ENCODE assay signal across 2 cellular contexts in the genomic region with DNA sequence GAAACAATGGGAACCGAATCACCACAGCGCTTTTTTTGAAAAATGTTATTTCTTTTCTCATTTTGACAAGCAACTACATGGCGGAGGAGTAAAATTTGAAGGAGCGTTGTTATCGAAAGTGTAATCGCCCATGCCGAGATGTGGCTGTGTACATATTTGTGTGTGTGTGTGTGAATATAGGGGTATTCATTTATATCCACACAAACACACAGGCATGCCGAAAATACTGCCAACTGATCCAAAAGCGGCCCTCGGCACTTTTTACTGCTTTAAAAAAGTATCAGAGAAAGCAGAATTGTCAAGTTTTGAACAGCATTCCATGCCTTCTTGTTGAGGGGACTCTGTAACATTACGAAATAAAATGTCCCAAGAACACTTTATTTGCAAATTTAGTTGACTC.
TF ChIP-seq lines count a peak whose summit lies in the region.

No MANE protein-coding gene starts in this region.

TF ChIP-seq in liver, 16 proteins besides CTCF, POLR2A, EP300 and RAD21 (continued from another document):
- TF ChIP-seq, protein P1, sequence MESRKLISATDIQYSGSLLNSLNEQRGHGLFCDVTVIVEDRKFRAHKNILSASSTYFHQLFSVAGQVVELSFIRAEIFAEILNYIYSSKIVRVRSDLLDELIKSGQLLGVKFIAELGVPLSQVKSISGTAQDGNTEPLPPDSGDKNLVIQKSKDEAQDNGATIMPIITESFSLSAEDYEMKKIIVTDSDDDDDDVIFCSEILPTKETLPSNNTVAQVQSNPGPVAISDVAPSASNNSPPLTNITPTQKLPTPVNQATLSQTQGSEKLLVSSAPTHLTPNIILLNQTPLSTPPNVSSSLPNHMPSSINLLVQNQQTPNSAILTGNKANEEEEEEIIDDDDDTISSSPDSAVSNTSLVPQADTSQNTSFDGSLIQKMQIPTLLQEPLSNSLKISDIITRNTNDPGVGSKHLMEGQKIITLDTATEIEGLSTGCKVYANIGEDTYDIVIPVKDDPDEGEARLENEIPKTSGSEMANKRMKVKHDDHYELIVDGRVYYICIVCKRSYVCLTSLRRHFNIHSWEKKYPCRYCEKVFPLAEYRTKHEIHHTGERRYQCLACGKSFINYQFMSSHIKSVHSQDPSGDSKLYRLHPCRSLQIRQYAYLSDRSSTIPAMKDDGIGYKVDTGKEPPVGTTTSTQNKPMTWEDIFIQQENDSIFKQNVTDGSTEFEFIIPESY (IDR thresholded peaks at IDR 0.05), result no peak
- TF ChIP-seq FOXA1 (IDR thresholded peaks at IDR 0.05) (no peak), HNF4G (IDR thresholded peaks at IDR 0.05) (no peak), FOXA2 (IDR thresholded peaks at IDR 0.05) (no peak)
- TF ChIP-seq, protein P2, sequence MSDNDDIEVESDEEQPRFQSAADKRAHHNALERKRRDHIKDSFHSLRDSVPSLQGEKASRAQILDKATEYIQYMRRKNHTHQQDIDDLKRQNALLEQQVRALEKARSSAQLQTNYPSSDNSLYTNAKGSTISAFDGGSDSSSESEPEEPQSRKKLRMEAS (IDR thresholded peaks at IDR 0.05), result no peak

TF ChIP-seq in HepG2, 621 proteins besides CTCF, POLR2A, EP300 and RAD21 (continued from another document):
- TF ChIP-seq, protein P3, sequence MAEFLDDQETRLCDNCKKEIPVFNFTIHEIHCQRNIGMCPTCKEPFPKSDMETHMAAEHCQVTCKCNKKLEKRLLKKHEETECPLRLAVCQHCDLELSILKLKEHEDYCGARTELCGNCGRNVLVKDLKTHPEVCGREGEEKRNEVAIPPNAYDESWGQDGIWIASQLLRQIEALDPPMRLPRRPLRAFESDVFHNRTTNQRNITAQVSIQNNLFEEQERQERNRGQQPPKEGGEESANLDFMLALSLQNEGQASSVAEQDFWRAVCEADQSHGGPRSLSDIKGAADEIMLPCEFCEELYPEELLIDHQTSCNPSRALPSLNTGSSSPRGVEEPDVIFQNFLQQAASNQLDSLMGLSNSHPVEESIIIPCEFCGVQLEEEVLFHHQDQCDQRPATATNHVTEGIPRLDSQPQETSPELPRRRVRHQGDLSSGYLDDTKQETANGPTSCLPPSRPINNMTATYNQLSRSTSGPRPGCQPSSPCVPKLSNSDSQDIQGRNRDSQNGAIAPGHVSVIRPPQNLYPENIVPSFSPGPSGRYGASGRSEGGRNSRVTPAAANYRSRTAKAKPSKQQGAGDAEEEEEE (CRISPR knock-in tag; IDR thresholded peaks at IDR 0.05; ENCODE audit: borderline replicate concordance), result no peak
- TF ChIP-seq ZNF781 (CRISPR knock-in tag; IDR thresholded peaks at IDR 0.05; ENCODE audit: borderline replicate concordance, not compliant biosample characterization), result no peak
- no peak for TF ChIP-seq ZBTB20 (CRISPR knock-in tag; IDR thresholded peaks at IDR 0.05; ENCODE audit: borderline replicate concordance, low read depth)
- TF ChIP-seq, protein P4, sequence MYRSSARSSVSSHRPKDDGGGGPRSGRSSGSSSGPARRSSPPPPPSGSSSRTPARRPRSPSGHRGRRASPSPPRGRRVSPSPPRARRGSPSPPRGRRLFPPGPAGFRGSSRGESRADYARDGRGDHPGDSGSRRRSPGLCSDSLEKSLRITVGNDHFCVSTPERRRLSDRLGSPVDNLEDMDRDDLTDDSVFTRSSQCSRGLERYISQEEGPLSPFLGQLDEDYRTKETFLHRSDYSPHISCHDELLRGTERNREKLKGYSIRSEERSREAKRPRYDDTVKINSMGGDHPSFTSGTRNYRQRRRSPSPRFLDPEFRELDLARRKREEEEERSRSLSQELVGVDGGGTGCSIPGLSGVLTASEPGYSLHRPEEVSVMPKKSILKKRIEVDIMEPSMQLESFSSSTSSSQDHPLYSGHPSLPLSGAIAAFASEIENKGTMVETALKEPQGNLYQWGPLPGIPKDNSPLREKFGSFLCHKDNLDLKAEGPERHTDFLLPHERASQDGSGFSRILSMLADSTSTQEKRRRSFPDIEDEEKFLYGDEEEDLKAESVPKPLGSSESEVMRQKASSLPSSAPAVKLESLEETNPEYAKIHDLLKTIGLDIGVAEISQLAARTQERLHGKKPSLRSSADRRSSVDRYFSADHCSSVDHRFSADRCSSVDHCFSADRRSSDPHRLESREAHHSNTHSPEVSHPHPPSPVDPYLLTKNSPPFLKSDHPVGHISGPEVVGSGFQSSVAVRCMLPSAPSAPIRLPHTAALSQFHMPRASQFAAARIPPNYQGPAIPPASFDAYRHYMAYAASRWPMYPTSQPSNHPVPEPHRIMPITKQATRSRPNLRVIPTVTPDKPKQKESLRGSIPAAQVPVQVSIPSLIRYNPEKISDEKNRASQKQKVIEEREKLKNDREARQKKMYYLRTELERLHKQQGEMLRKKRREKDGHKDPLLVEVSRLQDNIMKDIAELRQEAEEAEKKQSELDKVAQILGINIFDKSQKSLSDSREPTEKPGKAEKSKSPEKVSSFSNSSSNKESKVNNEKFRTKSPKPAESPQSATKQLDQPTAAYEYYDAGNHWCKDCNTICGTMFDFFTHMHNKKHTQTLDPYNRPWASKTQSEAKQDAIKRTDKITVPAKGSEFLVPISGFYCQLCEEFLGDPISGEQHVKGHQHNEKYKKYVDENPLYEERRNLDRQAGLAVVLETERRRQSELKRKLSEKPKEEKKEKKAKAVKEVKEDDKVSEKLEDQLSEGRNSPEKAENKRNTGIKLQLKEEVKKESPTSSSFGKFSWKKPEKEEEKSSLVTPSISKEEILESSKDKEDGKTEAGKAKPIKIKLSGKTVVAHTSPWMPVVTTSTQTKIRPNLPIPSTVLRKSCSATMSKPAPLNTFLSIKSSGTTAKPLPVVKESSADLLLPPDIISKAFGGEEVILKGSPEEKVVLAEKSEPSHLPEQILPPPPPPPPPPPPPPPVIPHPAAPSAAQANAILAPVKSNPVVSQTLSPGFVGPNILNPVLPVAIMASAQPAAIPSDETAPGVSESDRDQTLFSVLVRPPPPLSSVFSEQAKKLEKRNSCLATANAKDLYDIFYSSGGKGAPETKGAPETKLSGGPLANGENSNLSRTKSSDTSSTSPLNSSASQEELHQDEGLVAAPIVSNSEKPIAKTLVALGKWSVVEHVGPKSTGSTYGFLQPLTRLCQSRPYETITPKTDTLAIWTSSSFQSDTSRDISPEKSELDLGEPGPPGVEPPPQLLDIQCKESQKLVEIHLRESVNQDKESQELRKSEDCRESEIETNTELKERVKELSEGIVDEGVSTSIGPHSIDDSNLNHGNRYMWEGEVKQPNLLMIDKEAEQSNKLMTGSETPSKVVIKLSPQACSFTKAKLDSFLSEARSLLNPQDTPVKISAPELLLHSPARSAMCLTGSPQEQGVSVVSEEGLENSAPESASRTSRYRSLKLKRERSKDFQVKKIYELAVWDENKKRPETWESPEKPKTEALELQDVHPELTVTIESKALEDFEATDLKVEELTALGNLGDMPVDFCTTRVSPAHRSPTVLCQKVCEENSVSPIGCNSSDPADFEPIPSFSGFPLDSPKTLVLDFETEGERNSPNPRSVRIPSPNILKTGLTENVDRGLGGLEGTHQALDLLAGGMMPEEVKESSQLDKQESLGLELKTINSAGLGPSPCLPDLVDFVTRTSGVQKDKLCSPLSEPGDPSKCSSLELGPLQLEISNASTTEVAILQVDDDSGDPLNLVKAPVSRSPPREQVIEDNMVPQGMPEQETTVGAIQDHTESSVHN (CRISPR knock-in tag; IDR thresholded peaks at IDR 0.05), result no peak
- no peak for TF ChIP-seq EED (CRISPR knock-in tag; IDR thresholded peaks at IDR 0.05)
- TF ChIP-seq, protein P5, sequence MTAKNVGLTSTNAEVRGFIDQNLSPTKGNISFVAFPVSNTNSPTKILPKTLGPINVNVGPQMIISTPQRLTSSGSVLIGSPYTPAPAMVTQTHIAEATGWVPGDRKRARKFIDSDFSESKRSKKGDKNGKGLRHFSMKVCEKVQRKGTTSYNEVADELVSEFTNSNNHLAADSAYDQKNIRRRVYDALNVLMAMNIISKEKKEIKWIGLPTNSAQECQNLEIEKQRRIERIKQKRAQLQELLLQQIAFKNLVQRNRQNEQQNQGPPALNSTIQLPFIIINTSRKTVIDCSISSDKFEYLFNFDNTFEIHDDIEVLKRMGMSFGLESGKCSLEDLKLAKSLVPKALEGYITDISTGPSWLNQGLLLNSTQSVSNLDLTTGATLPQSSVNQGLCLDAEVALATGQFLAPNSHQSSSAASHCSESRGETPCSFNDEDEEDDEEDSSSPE (CRISPR knock-in tag; IDR thresholded peaks at IDR 0.05), result no peak
- TF ChIP-seq RXRB (CRISPR knock-in tag; IDR thresholded peaks at IDR 0.05; ENCODE audit: borderline replicate concordance), result no peak
- TF ChIP-seq, protein P6, sequence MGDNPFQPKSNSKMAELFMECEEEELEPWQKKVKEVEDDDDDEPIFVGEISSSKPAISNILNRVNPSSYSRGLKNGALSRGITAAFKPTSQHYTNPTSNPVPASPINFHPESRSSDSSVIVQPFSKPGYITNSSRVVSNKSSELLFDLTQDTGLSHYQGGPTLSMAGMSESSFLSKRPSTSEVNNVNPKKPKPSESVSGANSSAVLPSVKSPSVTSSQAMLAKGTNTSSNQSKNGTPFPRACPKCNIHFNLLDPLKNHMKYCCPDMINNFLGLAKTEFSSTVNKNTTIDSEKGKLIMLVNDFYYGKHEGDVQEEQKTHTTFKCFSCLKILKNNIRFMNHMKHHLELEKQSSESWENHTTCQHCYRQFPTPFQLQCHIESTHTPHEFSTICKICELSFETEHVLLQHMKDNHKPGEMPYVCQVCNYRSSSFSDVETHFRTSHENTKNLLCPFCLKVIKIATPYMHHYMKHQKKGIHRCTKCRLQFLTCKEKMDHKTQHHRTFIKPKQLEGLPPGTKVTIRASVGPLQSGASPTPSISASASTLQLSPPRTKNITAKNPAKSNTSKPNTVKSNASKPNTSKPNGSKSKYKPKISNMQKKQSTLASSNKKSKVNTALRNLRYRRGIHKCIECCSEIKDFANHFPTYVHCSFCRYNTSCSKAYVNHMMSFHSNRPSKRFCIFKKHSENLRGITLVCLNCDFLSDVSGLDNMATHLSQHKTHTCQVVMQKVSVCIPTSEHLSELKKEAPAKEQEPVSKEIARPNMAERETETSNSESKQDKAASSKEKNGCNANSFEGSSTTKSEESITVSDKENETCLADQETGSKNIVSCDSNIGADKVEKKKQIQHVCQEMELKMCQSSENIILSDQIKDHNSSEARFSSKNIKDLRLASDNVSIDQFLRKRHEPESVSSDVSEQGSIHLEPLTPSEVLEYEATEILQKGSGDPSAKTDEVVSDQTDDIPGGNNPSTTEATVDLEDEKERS (CRISPR knock-in tag; IDR thresholded peaks at IDR 0.05), result no peak
- TF ChIP-seq ZBTB42 (CRISPR knock-in tag; IDR thresholded peaks at IDR 0.05), result no peak
- no peak for TF ChIP-seq HDAC1 (CRISPR knock-in tag; IDR thresholded peaks at IDR 0.05)
- TF ChIP-seq FOSL2 (CRISPR knock-in tag; IDR thresholded peaks at IDR 0.05), result no peak
- TF ChIP-seq CAMTA2 (CRISPR knock-in tag; IDR thresholded peaks at IDR 0.05; ENCODE audit: borderline replicate concordance), result no peak
- TF ChIP-seq PRMT3 (CRISPR knock-in tag; IDR thresholded peaks at IDR 0.05; ENCODE audit: borderline replicate concordance, low read depth), result no peak
- TF ChIP-seq ZNF446 (CRISPR knock-in tag; IDR thresholded peaks at IDR 0.05), result no peak
- TF ChIP-seq SNAI1 (CRISPR knock-in tag; IDR thresholded peaks at IDR 0.05; ENCODE audit: borderline replicate concordance), result no peak
- no peak for TF ChIP-seq ZNF549 (CRISPR knock-in tag; IDR thresholded peaks at IDR 0.05)
